In the genomic region with DNA sequence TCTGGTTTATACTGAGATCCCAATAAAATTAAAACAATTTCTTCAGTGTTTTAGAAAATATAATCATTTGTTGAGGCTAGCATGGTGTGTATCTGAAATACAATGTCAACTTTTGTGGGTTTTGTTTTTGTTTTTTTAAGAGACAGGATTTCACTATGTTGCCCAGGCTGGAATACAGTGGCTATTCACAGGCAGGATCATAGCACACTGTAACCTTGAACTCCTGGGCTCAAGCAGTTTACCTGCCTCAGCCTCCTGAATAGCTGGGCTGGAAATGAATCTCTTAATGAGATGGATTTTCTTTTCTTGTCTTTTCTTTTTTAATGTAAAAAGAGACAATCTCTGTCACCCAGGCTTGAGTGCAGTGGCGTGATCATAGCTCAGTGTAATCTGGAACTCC, we compare ENCODE assay signal across 1 cellular context.
TF ChIP-seq lines count a peak whose summit lies in the region.

No MANE protein-coding gene starts in this region.

TF ChIP-seq in endothelial cell of umbilical vein, 7 proteins besides CTCF, POLR2A, EP300 and RAD21:
- no peak for TF ChIP-seq EZH2 (IDR thresholded peaks at IDR 0.05; ENCODE audit: borderline replicate concordance, low read depth, low read length, severe bottlenecking)
- TF ChIP-seq, protein P1, sequence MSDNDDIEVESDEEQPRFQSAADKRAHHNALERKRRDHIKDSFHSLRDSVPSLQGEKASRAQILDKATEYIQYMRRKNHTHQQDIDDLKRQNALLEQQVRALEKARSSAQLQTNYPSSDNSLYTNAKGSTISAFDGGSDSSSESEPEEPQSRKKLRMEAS (IDR thresholded peaks at IDR 0.05; ENCODE audit: insufficient read depth, insufficient read length), result no peak
TF ChIP-seq in endothelial cell of umbilical vein: peak in this region for 0.
